1 cellular context compared by ENCODE assay signal in genomic region chr6:20411544-20411943, GRCh38.
TF ChIP-seq lines count a peak whose summit lies in the region.

No MANE protein-coding gene starts in this region.

TF ChIP-seq in WTC11, 78 proteins besides CTCF, POLR2A, EP300 and RAD21 (continued from another document):
- TF ChIP-seq TCF7 (CRISPR knock-in tag; IDR thresholded peaks at IDR 0.05; ENCODE audit: low read depth) (no peak), JUN (CRISPR knock-in tag; IDR thresholded peaks at IDR 0.05) (no peak)
